ENCODE assay signal across 15 cellular contexts in the genomic region with DNA sequence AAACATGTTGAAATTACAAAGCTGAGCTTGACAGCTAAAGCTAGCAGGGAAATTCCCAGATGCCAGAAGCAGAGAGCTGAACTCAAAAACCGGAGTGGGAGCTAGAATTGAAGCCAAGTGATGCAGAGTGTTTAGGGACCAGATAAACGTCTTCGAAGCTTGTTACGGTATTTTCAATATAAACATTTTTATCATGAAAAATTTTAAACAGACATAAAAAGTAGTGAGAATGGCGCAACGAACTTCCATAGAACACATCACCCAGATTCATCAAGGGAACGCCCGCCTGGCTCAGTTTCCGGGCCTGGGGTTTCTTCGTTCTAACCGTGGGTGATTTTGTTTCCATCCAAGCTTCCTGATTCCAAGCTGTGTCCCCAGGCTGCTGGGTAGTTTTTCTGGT. TPM values are rescaled to one million over a fixed set of nuclear protein-coding genes. Genes with fewer than 3 reads are reported as not detected.
"Had no signal": no experiment of that assay in that cellular context is flagged by ENCODE, and none has a peak within 500 bp of the region (broad histone marks: within the 10 kb centered on the region; RNA-seq: fewer than 3 reads in every experiment).

No MANE protein-coding gene starts in this region.

- H3K36me3 ChIP-seq: vagina, WERI-Rb-1 had no signal

- H3K36me3 Mint-ChIP-seq: activated CD4-positive, alpha-beta memory T cell treated with anti-CD3 and anti-CD28 coated beads for 36 hours; naive B cell had no signal

- ATAC-seq: effector memory CD8-positive, alpha-beta T cell; T-helper 17 cell had no signal

- H3K9me3 ChIP-seq: vagina had no signal

- DNase-seq: activated CD4-positive, alpha-beta memory T cell treated with anti-CD3 and anti-CD28 coated beads for 36 hours; activated naive CD4-positive, alpha-beta T cell treated with anti-CD3 and anti-CD28 coated beads, Interleukin-2, amount 50 U/mL, for 16 hours; activated T-cell treated with anti-CD3 and anti-CD28 coated beads, Interleukin-2, amount 50 U/mL, for 24 hours; cerebellar nuclear complex; effector memory CD8-positive, alpha-beta T cell; foreskin fibroblast; glutamatergic neuron; naive B cell; stimulated activated CD4-positive, alpha-beta T cell treated with anti-CD3 and anti-CD28 coated beads, Interleukin-1b, Interleukin-23, amount 100 ng/mL, for 48 hours; T-helper 17 cell; WERI-Rb-1 had no signal

- H3K27me3 Mint-ChIP-seq: activated CD4-positive, alpha-beta memory T cell treated with anti-CD3 and anti-CD28 coated beads for 36 hours; activated T-cell treated with anti-CD3 and anti-CD28 coated beads, Interleukin-2, amount 50 U/mL, for 24 hours; effector memory CD8-positive, alpha-beta T cell; T-helper 17 cell had no signal

- H3K4me1 ChIP-seq: parathyroid adenoma had no signal

- H3K27me3 ChIP-seq: vagina had no signal

- H3K4me3 ChIP-seq: lung, vagina had no signal

- H3K27ac Mint-ChIP-seq: activated CD4-positive, alpha-beta memory T cell treated with anti-CD3 and anti-CD28 coated beads for 36 hours; activated T-cell treated with anti-CD3 and anti-CD28 coated beads, Interleukin-2, amount 50 U/mL, for 24 hours; dendritic cell treated with granulocyte-macrophage colony-stimulating factor and Interleukin-4, amounts not matched to agents 40 ng/mL and 50 ng/mL, for 4 days; effector memory CD8-positive, alpha-beta T cell; naive B cell; T-helper 17 cell had no signal

- H3K4me1 Mint-ChIP-seq: naive B cell, T-helper 17 cell had no signal

- H3K79me2 ChIP-seq: parathyroid adenoma had no signal

- H3K9me3 Mint-ChIP-seq: activated CD4-positive, alpha-beta memory T cell treated with anti-CD3 and anti-CD28 coated beads for 36 hours; activated T-cell treated with anti-CD3 and anti-CD28 coated beads, Interleukin-2, amount 50 U/mL, for 24 hours; dendritic cell treated with granulocyte-macrophage colony-stimulating factor and Interleukin-4, amounts not matched to agents 40 ng/mL and 50 ng/mL, for 4 days; effector memory CD8-positive, alpha-beta T cell had no signal

- H3K27ac ChIP-seq: parathyroid adenoma, vagina, WERI-Rb-1 had no signal

- H2AFZ ChIP-seq: parathyroid adenoma had no signal

- H3K4me3 Mint-ChIP-seq: activated CD4-positive, alpha-beta memory T cell treated with anti-CD3 and anti-CD28 coated beads for 36 hours; activated T-cell treated with anti-CD3 and anti-CD28 coated beads, Interleukin-2, amount 50 U/mL, for 24 hours; dendritic cell treated with granulocyte-macrophage colony-stimulating factor and Interleukin-4, amounts not matched to agents 40 ng/mL and 50 ng/mL, for 4 days; effector memory CD8-positive, alpha-beta T cell; naive B cell; T-helper 17 cell had no signal

RNA-seq across cellular contexts. Expression of gene GGT6, which starts 43.6 kb away (rescaled TPM):
- total RNA-seq: activated CD4-positive, alpha-beta memory T cell treated with anti-CD3 and anti-CD28 coated beads for 36 hours; T-helper 17 cell had no signal
